In genomic region chr19:35136977-35137702, GRCh38 we compare ENCODE assay signal across 1 cellular context.
TF ChIP-seq lines count a peak whose summit lies in the region.

No MANE protein-coding gene starts in this region.

TF ChIP-seq in HepG2, 621 proteins besides CTCF, POLR2A, EP300 and RAD21 (continued from another document):
- TF ChIP-seq TFAP4 (IDR thresholded peaks at IDR 0.05; ENCODE audit: borderline replicate concordance, low read depth): peak; percentile 22; the same call in 1 of the 2 replicates
- TF ChIP-seq THRA (CRISPR knock-in tag; IDR thresholded peaks at IDR 0.05; ENCODE audit: borderline replicate concordance): peak; percentile 60; the same call in 1 of the 2 replicates
- TF ChIP-seq ARNT2 (CRISPR knock-in tag; IDR thresholded peaks at IDR 0.05; ENCODE audit: low read depth): no peak
- TF ChIP-seq SIX1 (CRISPR knock-in tag; IDR thresholded peaks at IDR 0.05; ENCODE audit: borderline replicate concordance): no peak
- no peak for TF ChIP-seq ZNF639 (CRISPR knock-in tag; conservative IDR thresholded peaks at IDR 0.05)
- no peak for TF ChIP-seq ZNF7 (CRISPR knock-in tag; IDR thresholded peaks at IDR 0.05)
- no peak for TF ChIP-seq ZNF644 (CRISPR knock-in tag; IDR thresholded peaks at IDR 0.05; ENCODE audit: low read depth)
- no peak for TF ChIP-seq RELA (CRISPR knock-in tag; IDR thresholded peaks at IDR 0.05)
- TF ChIP-seq PCBP2 (optimal IDR thresholded peaks at IDR 0.05; ENCODE audit: low read depth, low read length, poor library complexity, severe bottlenecking): no peak
- TF ChIP-seq TFDP2 (CRISPR knock-in tag; IDR thresholded peaks at IDR 0.05): no peak
- no peak for TF ChIP-seq MBD4 (IDR thresholded peaks at IDR 0.05; ENCODE audit: borderline replicate concordance, low read length)
- no peak for TF ChIP-seq ZFP1 (CRISPR knock-in tag; IDR thresholded peaks at IDR 0.05)
- TF ChIP-seq NFKBIZ (CRISPR knock-in tag; IDR thresholded peaks at IDR 0.05): no peak
- peak; percentile 36; the same call in 1 of the 2 replicates for TF ChIP-seq YEATS4 (CRISPR knock-in tag; IDR thresholded peaks at IDR 0.05; ENCODE audit: borderline replicate concordance)
- TF ChIP-seq ERF (CRISPR knock-in tag; IDR thresholded peaks at IDR 0.05): peak; percentile 38; the same call in 1 of the 2 replicates
- no peak for TF ChIP-seq CSRNP1 (CRISPR knock-in tag; IDR thresholded peaks at IDR 0.05)
- TF ChIP-seq ZMYM3 (CRISPR knock-in tag; IDR thresholded peaks at IDR 0.05): no peak; the same call in 1 of the 2 replicates
- TF ChIP-seq MXD4 (CRISPR knock-in tag; IDR thresholded peaks at IDR 0.05): no peak; the same call in 1 of the 2 replicates
- TF ChIP-seq HNF4A (CRISPR knock-in tag; IDR thresholded peaks at IDR 0.05): peak; percentile 58; the same call in 1 of the 2 replicates
- TF ChIP-seq ZBTB14 (CRISPR knock-in tag; IDR thresholded peaks at IDR 0.05): no peak
- TF ChIP-seq ZBTB26 (CRISPR knock-in tag; IDR thresholded peaks at IDR 0.05; ENCODE audit: borderline replicate concordance): no peak
- peak; percentile 35; the same call in 1 of the 2 replicates for TF ChIP-seq TCF7 (IDR thresholded peaks at IDR 0.05; ENCODE audit: low read depth)
- TF ChIP-seq ZIK1 (CRISPR knock-in tag; IDR thresholded peaks at IDR 0.05; ENCODE audit: borderline replicate concordance, low read depth): no peak; the same call in 1 of the 2 replicates
- no peak for TF ChIP-seq EED (CRISPR knock-in tag; IDR thresholded peaks at IDR 0.05)
- no peak for TF ChIP-seq GTF3A (CRISPR knock-in tag; conservative IDR thresholded peaks at IDR 0.05)
- TF ChIP-seq DMAP1 (CRISPR knock-in tag; IDR thresholded peaks at IDR 0.05): no peak
- peak; percentile 90 for TF ChIP-seq SKIL (CRISPR knock-in tag; IDR thresholded peaks at IDR 0.05; ENCODE audit: borderline replicate concordance)
- no peak for TF ChIP-seq ZNF614 (CRISPR knock-in tag; IDR thresholded peaks at IDR 0.05; ENCODE audit: borderline replicate concordance)
- no peak for TF ChIP-seq ZNF383 (CRISPR knock-in tag; IDR thresholded peaks at IDR 0.05; ENCODE audit: borderline replicate concordance)
- TF ChIP-seq POGZ (CRISPR knock-in tag; IDR thresholded peaks at IDR 0.05): peak; percentile 28; the same call in 1 of the 2 replicates
- TF ChIP-seq ZBTB10 (CRISPR knock-in tag; IDR thresholded peaks at IDR 0.05; ENCODE audit: borderline replicate concordance): no peak
- TF ChIP-seq PRDM15 (CRISPR knock-in tag; IDR thresholded peaks at IDR 0.05): peak; percentile 85; the same call in 1 of the 2 replicates
- no peak for TF ChIP-seq TRIM24 (CRISPR knock-in tag; IDR thresholded peaks at IDR 0.05)
- no peak for TF ChIP-seq MED8 (CRISPR knock-in tag; IDR thresholded peaks at IDR 0.05; ENCODE audit: insufficient replicate concordance)
- peak; percentile 88 for TF ChIP-seq MEF2D (CRISPR knock-in tag; IDR thresholded peaks at IDR 0.05)
- 0 out of 2 replicates have a peak, but pooled peaks have one; percentile 29 for TF ChIP-seq DMTF1 (CRISPR knock-in tag; IDR thresholded peaks at IDR 0.05)
